In the genomic region with DNA sequence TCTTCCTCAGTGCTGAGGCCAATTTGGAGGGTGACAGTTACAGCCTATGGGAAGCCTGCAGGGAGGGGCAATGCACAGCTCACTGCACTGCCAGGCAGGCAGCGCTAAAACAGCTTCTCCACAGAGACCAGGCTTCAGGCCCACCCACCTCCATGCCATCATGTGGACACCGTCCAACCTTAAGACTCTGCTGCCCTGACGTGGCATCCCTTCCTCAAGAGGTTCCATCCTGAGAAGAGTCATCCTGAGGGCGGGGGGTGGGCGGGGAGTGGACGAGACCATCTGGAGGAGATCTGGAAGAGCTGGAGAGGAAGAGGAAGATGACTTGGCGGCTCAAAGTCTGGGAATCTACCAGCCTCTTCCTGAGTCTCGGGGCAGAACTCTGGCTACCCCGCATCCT, we compare ENCODE assay signal across 20 cellular contexts. TPM values are rescaled to one million over a fixed set of nuclear protein-coding genes. Genes with fewer than 3 reads are reported as not detected.
DNase-seq lines count a peak whose midpoint lies in the region; ATAC-seq, FAIRE-seq and TF ChIP-seq lines count a peak whose summit lies in the region.
"Had no signal": no experiment of that assay in that cellular context is flagged by ENCODE, and none has a peak within 500 bp of the region (broad histone marks: within the 10 kb centered on the region; RNA-seq: fewer than 3 reads in every experiment).

No MANE protein-coding gene starts in this region.

- no peak overlapping the region for H3K27ac Mint-ChIP-seq in astrocyte (ENCODE audit: unreplicated experiment)
- H3K27ac Mint-ChIP-seq: activated CD8-positive, alpha-beta memory T cell treated with anti-CD3 and anti-CD28 coated beads, Interleukin-2, amount 10 ng/mL, durations not matched to agents 7 days and 5 days; T-helper 17 cell had no signal

- no peaks in the 10 kb centered on the region for H3K36me3 Mint-ChIP-seq in astrocyte (ENCODE audit: low read depth, unreplicated experiment)
- H3K36me3 Mint-ChIP-seq: activated CD8-positive, alpha-beta memory T cell treated with anti-CD3 and anti-CD28 coated beads, Interleukin-2, amount 10 ng/mL, durations not matched to agents 7 days and 5 days; brain had no signal

- ATAC-seq in left ventricle myocardium superior (no peak), HG03378 (IDR thresholded peaks at IDR 0.05; ENCODE audit: unreplicated experiment) (no peak), HG02571 (IDR thresholded peaks at IDR 0.05; ENCODE audit: unreplicated experiment) (no peak)
- ATAC-seq: activated CD4-positive, CD25-positive, alpha-beta regulatory T cell treated with anti-CD3 and anti-CD28 coated beads, Interleukin-2, amount 50 U/mL, for 24 hours; activated CD8-positive, alpha-beta memory T cell treated with anti-CD3 and anti-CD28 coated beads, Interleukin-2, amount 10 ng/mL, durations not matched to agents 7 days and 5 days; T-helper 17 cell had no signal

- peaks cover 8% of the 10 kb centered on the region for H3K27me3 Mint-ChIP-seq in astrocyte (ENCODE audit: low read depth, unreplicated experiment)

- H3K27ac ChIP-seq in left ventricle myocardium inferior (replicated peaks) (peak overlapping the region; percentile 89), astrocyte (ENCODE audit: low read depth, low read length) (no peak overlapping the region)

- H3K4me1 ChIP-seq in left ventricle myocardium inferior (peaks cover 51% of the 10 kb centered on the region), astrocyte (ENCODE audit: insufficient read depth, low read length) (peaks cover 14% of the 10 kb centered on the region)

- no peaks in the 10 kb centered on the region for H3K9me3 Mint-ChIP-seq in astrocyte (ENCODE audit: unreplicated experiment)

- no peaks in the 10 kb centered on the region for H4K20me1 ChIP-seq in astrocyte (ENCODE audit: insufficient read depth, low read length)

- peaks cover 4% of the 10 kb centered on the region for H3K9me3 ChIP-seq in left ventricle myocardium inferior (replicated peaks)
- no peaks in the 10 kb centered on the region for H3K9me3 ChIP-seq in astrocyte (ENCODE audit: insufficient read depth, low read depth, low read length)

- intact Hi-C loops in left ventricle myocardium inferior (cut with micrococcal nuclease) (no loop called here), left ventricle myocardium superior (cut with micrococcal nuclease) (no loop called here)

- H3K9ac ChIP-seq in astrocyte (ENCODE audit: low read length), result no peak overlapping the region

- H2AFZ ChIP-seq in astrocyte (ENCODE audit: low read depth, low read length), result peak overlapping the region; percentile 60

- H3K4me3 ChIP-seq in left ventricle myocardium inferior (no peak overlapping the region), astrocyte (ENCODE audit: insufficient read depth, low read depth, low read length) (no peak overlapping the region)

- no peak overlapping the region for H3K4me3 Mint-ChIP-seq in astrocyte (ENCODE audit: unreplicated experiment)
- H3K4me3 Mint-ChIP-seq: activated CD8-positive, alpha-beta memory T cell treated with anti-CD3 and anti-CD28 coated beads, Interleukin-2, amount 10 ng/mL, durations not matched to agents 7 days and 5 days; brain; T-helper 17 cell had no signal

- H3K4me1 Mint-ChIP-seq in astrocyte (ENCODE audit: low read depth, unreplicated experiment), result peaks cover 7% of the 10 kb centered on the region
- H3K4me1 Mint-ChIP-seq: activated CD8-positive, alpha-beta memory T cell treated with anti-CD3 and anti-CD28 coated beads, Interleukin-2, amount 10 ng/mL, durations not matched to agents 7 days and 5 days had no signal

- FAIRE-seq in astrocyte (lab: Jason Lieb, UNC), result no peak
- FAIRE-seq: GM18507 had no signal

- DNase-seq in left ventricle myocardium inferior (no peak), left ventricle myocardium superior (no peak), astrocyte (ENCODE audit: low read depth) (peak; percentile 69), islet precursor cell (peak; percentile 68), kidney tubule cell (ENCODE audit: low spot score) (no peak), NCI-H1105 (lab: John Stamatoyannopoulos, UW) (no peak)
- DNase-seq: activated CD8-positive, alpha-beta memory T cell treated with anti-CD3 and anti-CD28 coated beads, Interleukin-2, amount 10 ng/mL, durations not matched to agents 7 days and 5 days; COR-L47; effector CD8-positive, alpha-beta T cell; kidney glomerular epithelial cell; NCI-H1092; NCI-H2171; T-helper 17 cell had no signal

- no peaks in the 10 kb centered on the region for H3K79me2 ChIP-seq in astrocyte (ENCODE audit: insufficient read depth, low read length)

- H3K27me3 ChIP-seq in left ventricle myocardium inferior (ENCODE audit: low read depth), result no peaks in the 10 kb centered on the region
- no peaks in the 10 kb centered on the region for H3K27me3 ChIP-seq in astrocyte (ENCODE audit: insufficient read depth, low read length)

- no peak overlapping the region for H3K4me2 ChIP-seq in astrocyte (ENCODE audit: low read length)

- H3K36me3 ChIP-seq in left ventricle myocardium inferior (no peaks in the 10 kb centered on the region), astrocyte (ENCODE audit: insufficient read depth, low read length) (no peaks in the 10 kb centered on the region)

- TF ChIP-seq CTCF in left ventricle myocardium inferior (IDR thresholded peaks at IDR 0.05; ENCODE audit: borderline replicate concordance) (no peak), astrocyte (IDR thresholded peaks at IDR 0.05; ENCODE audit: insufficient read depth, low read depth, low read length) (no peak)

RNA-seq across cellular contexts. Expression of gene ACVRL1, which starts 8.4 kb away (rescaled TPM):
- total RNA-seq in left ventricle myocardium inferior (36.9 TPM), left ventricle myocardium superior (31.7 TPM), astrocyte (0.95 and 1.3 TPM in 2 replicates)
- total RNA-seq: activated CD8-positive, alpha-beta memory T cell treated with anti-CD3 and anti-CD28 coated beads, Interleukin-2, amount 10 ng/mL, durations not matched to agents 7 days and 5 days; T-helper 17 cell had no signal

RNA-seq across cellular contexts. Expression of gene ANKRD33, which starts 11.0 kb away (rescaled TPM):
- total RNA-seq in left ventricle myocardium inferior (not detected), left ventricle myocardium superior (not detected), astrocyte (not detected in 2 replicates)
- total RNA-seq: A673; activated CD8-positive, alpha-beta memory T cell treated with anti-CD3 and anti-CD28 coated beads, Interleukin-2, amount 10 ng/mL, durations not matched to agents 7 days and 5 days; T-helper 17 cell; temporal lobe had no signal

RNA-seq across cellular contexts. Expression of gene FIGNL2, which starts 50.4 kb away (rescaled TPM):
- total RNA-seq in left ventricle myocardium inferior, result 0.30 TPM
- 0.35 TPM for total RNA-seq in left ventricle myocardium superior
- total RNA-seq in astrocyte, result 5.0 and 6.7 TPM in 2 replicates

RNA-seq across cellular contexts. Expression of gene ACVR1B, which starts 52.6 kb away (rescaled TPM):
- 8.5 TPM for total RNA-seq in left ventricle myocardium inferior
- total RNA-seq in left ventricle myocardium superior, result 11.2 TPM
- total RNA-seq in astrocyte, result 13.8 and 15.4 TPM in 2 replicates

Comparison
In these comparisons a context has a peak if more than half of its experiments do, and no peak if none do; other contexts are left out.
1. DNase-seq: peak in astrocyte (single experiment) and islet precursor cell (single experiment); none in left ventricle myocardium inferior (single experiment), left ventricle myocardium superior (single experiment), kidney tubule cell (single experiment) and NCI-H1105 (single experiment).
2. RNA of gene ACVRL1, which starts 8.4 kb away (total RNA-seq): 36.9 TPM in left ventricle myocardium inferior (single experiment) and 31.7 TPM in left ventricle myocardium superior (single experiment); 0.95 to 1.3 TPM in astrocyte; every median in the first group is over 10 times any median in the second.